19 cellular contexts compared by ENCODE assay signal in genomic region chr5:83871533-83872380, GRCh38.
"Had no signal": no experiment of that assay in that cellular context is flagged by ENCODE, and none has a peak within 500 bp of the region (broad histone marks: within the 10 kb centered on the region; RNA-seq: fewer than 3 reads in every experiment).

No MANE protein-coding gene starts in this region.

- H3K27me3 ChIP-seq: ascending aorta, dorsolateral prefrontal cortex, gastroesophageal sphincter, hepatocyte, thyroid gland, vagina had no signal

- H3K36me3 ChIP-seq: ascending aorta, gastroesophageal sphincter, thyroid gland, vagina had no signal

- H3K9me3 ChIP-seq: ascending aorta, gastroesophageal sphincter, thyroid gland, vagina had no signal

- DNase-seq: activated naive CD4-positive, alpha-beta T cell treated with anti-CD3 and anti-CD28 coated beads for 36 hours; activated naive CD8-positive, alpha-beta T cell treated with anti-CD3 and anti-CD28 coated beads, Interleukin-2, amount 50 U/mL, for 24 hours; activated T-cell treated with anti-CD3 and anti-CD28 coated beads for 4 hours; dorsolateral prefrontal cortex; erythroblast; kidney glomerular epithelial cell; midbrain; naive B cell; stimulated activated CD4-positive, alpha-beta T cell treated with anti-CD3 and anti-CD28 coated beads, Interleukin-12 subunit alpha, Interleukin-12 subunit beta, amount 100 ng/mL, for 4 hours; stimulated activated CD4-positive, alpha-beta T cell treated with anti-CD3 and anti-CD28 coated beads, Interleukin-2, amount 100 ng/mL, for 24 hours; T-helper 2 cell; thyroid gland had no signal

- H3K27ac ChIP-seq: ascending aorta, dorsolateral prefrontal cortex, gastroesophageal sphincter, hepatocyte, parathyroid adenoma, thyroid gland, vagina had no signal

- H3K4me3 ChIP-seq: ascending aorta, dorsolateral prefrontal cortex, gastroesophageal sphincter, hepatocyte, thyroid gland, vagina had no signal

- H3K4me1 ChIP-seq: ascending aorta, gastroesophageal sphincter, parathyroid adenoma, thyroid gland, vagina had no signal

- ATAC-seq: activated CD4-positive, CD25-positive, alpha-beta regulatory T cell treated with anti-CD3 and anti-CD28 coated beads, Interleukin-2, amount 50 U/mL, for 24 hours; activated naive CD8-positive, alpha-beta T cell treated with anti-CD3 and anti-CD28 coated beads, Interleukin-2, amount 50 U/mL, for 24 hours; gastroesophageal sphincter; stimulated activated effector memory CD8-positive, alpha-beta T cell treated with anti-CD3 and anti-CD28 coated beads, Interleukin-12 subunit alpha, Interleukin-12 subunit beta, amount 100 ng/mL, for 72 hours had no signal
